ENCODE assay signal across 8 cellular contexts in the genomic region with DNA sequence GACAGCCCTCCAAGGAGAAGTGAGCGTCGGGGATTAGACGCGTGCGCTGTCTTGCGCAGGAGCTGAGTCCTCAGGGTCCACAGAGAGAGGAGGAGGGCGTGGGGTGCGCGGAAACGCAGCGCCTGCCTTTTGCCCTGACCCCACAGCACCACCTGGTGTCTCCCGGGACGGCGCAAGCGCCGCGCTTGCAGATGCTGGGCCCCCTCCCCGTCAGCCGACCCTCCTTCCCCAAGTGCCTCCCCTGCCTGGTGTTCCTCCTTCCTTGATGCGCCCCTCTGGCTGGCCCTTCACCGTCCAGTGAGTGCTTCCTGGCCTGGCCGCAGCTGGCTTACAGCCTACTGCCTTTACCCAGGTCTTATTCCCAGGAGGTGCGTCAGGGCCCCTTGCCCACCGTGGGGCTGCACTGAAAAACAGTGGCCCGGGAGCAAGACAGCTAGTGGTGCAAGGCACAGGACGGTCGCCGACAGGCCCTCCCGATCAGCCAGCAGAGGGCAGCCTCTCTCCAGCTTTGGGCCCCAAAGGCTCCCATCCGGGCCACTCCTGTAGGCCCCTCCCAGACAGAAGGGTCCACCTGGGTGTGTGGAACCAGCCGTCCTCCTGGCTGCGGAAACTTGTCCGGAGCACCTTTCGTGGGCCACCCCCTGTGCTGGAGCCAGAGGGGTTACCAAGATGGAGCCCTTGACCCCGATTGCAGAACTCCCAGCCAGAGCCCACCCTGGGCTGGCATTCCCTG. TPM values are rescaled to one million over a fixed set of nuclear protein-coding genes. Genes with fewer than 3 reads are reported as not detected.
DNase-seq lines count a peak whose midpoint lies in the region; ATAC-seq and TF ChIP-seq lines count a peak whose summit lies in the region.

No MANE protein-coding gene starts in this region.

- no peak overlapping the region for H3K27ac Mint-ChIP-seq in activated CD4-positive, alpha-beta T cell treated with anti-CD3 and anti-CD28 coated beads, Interleukin-2, amount 10 ng/mL, durations not matched to agents 24 days and 14 days

- peaks cover 15% of the 10 kb centered on the region for H3K27me3 Mint-ChIP-seq in activated CD4-positive, alpha-beta T cell treated with anti-CD3 and anti-CD28 coated beads, Interleukin-2, amount 10 ng/mL, durations not matched to agents 24 days and 14 days

- peak overlapping the region; percentile 66 for H3K4me3 ChIP-seq in coronary artery

- no peaks in the 10 kb centered on the region for H3K9me3 Mint-ChIP-seq in activated CD4-positive, alpha-beta T cell treated with anti-CD3 and anti-CD28 coated beads, Interleukin-2, amount 10 ng/mL, durations not matched to agents 24 days and 14 days

- DNase-seq in Ammon's horn (ENCODE audit: low spot score) (peak; percentile 89), NCI-H510A (lab: John Stamatoyannopoulos, UW) (peak; percentile 77), coronary artery (ENCODE audit: low spot score) (peak; percentile 91), left lobe of liver (ENCODE audit: low spot score) (peak; percentile 88)
- peak; percentile 95 for DNase-seq in activated CD4-positive, alpha-beta T cell treated with anti-CD3 and anti-CD28 coated beads, Interleukin-2, amount 10 ng/mL, durations not matched to agents 24 days and 14 days
- peak; percentile 82 for DNase-seq in stimulated activated CD4-positive, alpha-beta T cell treated with anti-CD3 and anti-CD28 coated beads, Interleukin-4, amount 100 ng/mL, for 1 hour

- ATAC-seq in GM19025 (IDR thresholded peaks at IDR 0.05; ENCODE audit: low read depth, unreplicated experiment), result peak; percentile 78
- ATAC-seq in HG03196 (IDR thresholded peaks at IDR 0.05; ENCODE audit: unreplicated experiment), result peak; percentile 68
- peak; percentile 88 for ATAC-seq in left lobe of liver

- H3K36me3 Mint-ChIP-seq in activated CD4-positive, alpha-beta T cell treated with anti-CD3 and anti-CD28 coated beads, Interleukin-2, amount 10 ng/mL, durations not matched to agents 24 days and 14 days (ENCODE audit: low read depth), result peaks cover 2% of the 10 kb centered on the region

- TF ChIP-seq CTCF in coronary artery (IDR thresholded peaks at IDR 0.05), result peak; percentile 73

- peak overlapping the region; percentile 80 for H3K4me3 Mint-ChIP-seq in activated CD4-positive, alpha-beta T cell treated with anti-CD3 and anti-CD28 coated beads, Interleukin-2, amount 10 ng/mL, durations not matched to agents 24 days and 14 days

- intact Hi-C loops in activated CD4-positive, alpha-beta T cell treated with anti-CD3 and anti-CD28 coated beads, Interleukin-2, amount 10 ng/mL, durations not matched to agents 24 days and 14 days (cut with micrococcal nuclease), result loop anchor here (1.0 to 2.0 kb wide), 4 partner anchors 25 to 45 kb away; a partner anchor contains a TSS

- peaks cover 20% of the 10 kb centered on the region for H3K4me1 Mint-ChIP-seq in activated CD4-positive, alpha-beta T cell treated with anti-CD3 and anti-CD28 coated beads, Interleukin-2, amount 10 ng/mL, durations not matched to agents 24 days and 14 days

- peak overlapping the region; percentile 61 to 86 for H3K27ac ChIP-seq in coronary artery

RNA-seq across cellular contexts. Expression of a gene that starts 12.9 kb away (rescaled TPM):
- 11.7 and 12.0 TPM in 2 replicates for total RNA-seq in activated CD4-positive, alpha-beta T cell treated with anti-CD3 and anti-CD28 coated beads, Interleukin-2, amount 10 ng/mL, durations not matched to agents 24 days and 14 days
- total RNA-seq in left lobe of liver, result 1.8 TPM

RNA-seq across cellular contexts. Expression of a gene that starts 25.0 kb away (rescaled TPM):
- 59.0 and 60.6 TPM in 2 replicates for total RNA-seq in activated CD4-positive, alpha-beta T cell treated with anti-CD3 and anti-CD28 coated beads, Interleukin-2, amount 10 ng/mL, durations not matched to agents 24 days and 14 days
- 67.7 TPM for total RNA-seq in left lobe of liver

RNA-seq across cellular contexts. Expression of a gene that starts 57.0 kb away (rescaled TPM):
- 0.40 and 1.1 TPM in 2 replicates for total RNA-seq in activated CD4-positive, alpha-beta T cell treated with anti-CD3 and anti-CD28 coated beads, Interleukin-2, amount 10 ng/mL, durations not matched to agents 24 days and 14 days
- 4.6 TPM for total RNA-seq in left lobe of liver

Comparison
In these comparisons a context has a peak if more than half of its experiments do, and no peak if none do; other contexts are left out.
1. Peak in every context shown above with its lines: DNase-seq, ATAC-seq, H3K4me3 ChIP-seq and H3K27ac ChIP-seq.